ENCODE assay signal across 8 cellular contexts in the genomic region with DNA sequence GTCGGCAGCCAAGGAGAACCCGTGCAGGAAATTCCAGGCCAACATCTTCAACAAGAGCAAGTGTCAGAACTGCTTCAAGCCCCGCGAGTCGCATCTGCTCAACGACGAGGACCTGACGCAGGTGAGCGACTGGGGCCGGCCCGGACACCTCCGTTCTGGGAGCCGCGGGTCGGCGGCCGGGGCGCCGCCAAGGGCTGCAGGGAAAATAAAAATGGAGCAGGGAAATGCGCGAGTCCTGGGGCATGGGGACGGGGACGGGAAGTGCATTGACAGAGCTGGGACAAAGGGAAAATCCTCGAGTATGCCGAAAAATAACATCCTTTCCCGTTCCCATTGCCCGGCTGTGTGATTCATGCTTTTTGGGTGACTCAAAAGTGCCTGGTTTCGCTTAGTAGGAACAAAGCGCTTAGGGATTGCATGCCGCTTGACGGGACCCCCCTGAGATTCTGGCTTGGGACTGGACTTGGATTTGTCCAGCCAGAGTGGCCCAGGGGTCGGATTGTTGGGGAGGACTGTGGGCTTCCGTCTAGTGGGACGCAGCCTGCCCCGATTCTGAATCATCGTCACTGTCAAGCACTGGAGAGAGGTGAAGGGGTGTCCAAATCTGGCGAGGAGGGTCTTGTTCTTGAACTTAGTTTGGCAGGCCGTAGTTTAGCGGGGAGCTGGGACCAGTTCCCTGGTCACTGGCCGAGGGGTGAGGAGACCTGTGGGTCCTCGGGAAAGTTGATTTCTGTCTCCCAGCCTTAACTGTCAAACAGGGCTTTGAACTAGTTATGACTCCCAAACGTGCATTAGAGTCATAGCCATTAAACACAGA. TPM values are rescaled to one million over a fixed set of nuclear protein-coding genes. Genes with fewer than 3 reads are reported as not detected.
DNase-seq lines count a peak whose midpoint lies in the region; ATAC-seq and TF ChIP-seq lines count a peak whose summit lies in the region.

No MANE protein-coding gene starts in this region.

- TF ChIP-seq POLR2A in breast epithelium (IDR thresholded peaks at IDR 0.05) (no peak), right lobe of liver (IDR thresholded peaks at IDR 0.05) (no peak)

- H3K27ac Mint-ChIP-seq in stimulated activated naive CD8-positive, alpha-beta T cell treated with anti-CD3 and anti-CD28 coated beads, Interleukin-15, amount 100 ng/mL, for 72 hours: peak overlapping the region; percentile 84 to 89

- H3K36me3 ChIP-seq in breast epithelium (no peaks in the 10 kb centered on the region), right lobe of liver (no peaks in the 10 kb centered on the region)

- H3K27me3 ChIP-seq in breast epithelium: no peaks in the 10 kb centered on the region
- no peaks in the 10 kb centered on the region for H3K27me3 ChIP-seq in right lobe of liver

- TF ChIP-seq CTCF in breast epithelium (IDR thresholded peaks at IDR 0.05) (no peak), right lobe of liver (IDR thresholded peaks at IDR 0.05) (no peak)

- H3K4me1 ChIP-seq in breast epithelium (peaks cover 0 to 7% of the 10 kb centered on the region in 2 donors), right lobe of liver (peaks cover 0 to 44% (median 15%) of the 10 kb centered on the region in 4 donors)

- H3K4me3 ChIP-seq in breast epithelium: peak overlapping the region; percentile 69 to 87 (median 69)
- peak overlapping the region; percentile 66 to 67 (median 66) for H3K4me3 ChIP-seq in right lobe of liver

- peak overlapping the region; percentile 87 to 90 for H3K4me3 Mint-ChIP-seq in stimulated activated naive CD8-positive, alpha-beta T cell treated with anti-CD3 and anti-CD28 coated beads, Interleukin-15, amount 100 ng/mL, for 72 hours

- H3K9me3 Mint-ChIP-seq in stimulated activated naive CD8-positive, alpha-beta T cell treated with anti-CD3 and anti-CD28 coated beads, Interleukin-15, amount 100 ng/mL, for 72 hours: no peaks in the 10 kb centered on the region

- peaks cover 57% of the 10 kb centered on the region for H3K4me1 Mint-ChIP-seq in stimulated activated naive CD8-positive, alpha-beta T cell treated with anti-CD3 and anti-CD28 coated beads, Interleukin-15, amount 100 ng/mL, for 72 hours

- DNase-seq in DMS53 (lab: John Stamatoyannopoulos, UW) (peak; percentile 39), DMS53 treated with DMSO at 0.1 percent for 48 hours (lab: John Stamatoyannopoulos, UW; ENCODE audit: unreplicated experiment) (no peak), breast epithelium (ENCODE audit: low spot score in 2 of 2) (peak in 1 of 2 donors; percentile 48), right lobe of liver (peak in 1 of 3 donors; percentile 54), cortex of kidney (lab: John Stamatoyannopoulos, UW) (no peak), HuH-7 (ENCODE audit: low spot score) (no peak)
- peak in 1 of 2 donors; percentile 29 for DNase-seq in stimulated activated naive CD8-positive, alpha-beta T cell treated with anti-CD3 and anti-CD28 coated beads, Interleukin-15, amount 100 ng/mL, for 72 hours

- H3K27me3 Mint-ChIP-seq in stimulated activated naive CD8-positive, alpha-beta T cell treated with anti-CD3 and anti-CD28 coated beads, Interleukin-15, amount 100 ng/mL, for 72 hours: no peaks in the 10 kb centered on the region

- under 1% methylated on average over 33 of the region's 42 CpGs for WGBS in right lobe of liver (ENCODE audit: insufficient coverage, low coverage, low lambda C conversion rate, missing lambda C conversion rate)

- intact Hi-C loops in breast epithelium (cut with DNase I; ENCODE audit: low total_unique reads) (no loop called here), right lobe of liver (cut with DNase I) (no loop called here)

- peak overlapping the region; percentile 84 to 86 for H3K27ac ChIP-seq in breast epithelium
- peak overlapping the region; percentile 13 to 82 (median 65) for H3K27ac ChIP-seq in right lobe of liver

- no peak for ATAC-seq in right lobe of liver
- ATAC-seq in stimulated activated naive CD8-positive, alpha-beta T cell treated with anti-CD3 and anti-CD28 coated beads, Interleukin-15, amount 100 ng/mL, for 72 hours: peak; percentile 3

- H3K9me3 ChIP-seq in breast epithelium: no peaks in the 10 kb centered on the region
- no peaks in the 10 kb centered on the region for H3K9me3 ChIP-seq in right lobe of liver

TF ChIP-seq in PFSK-1, 5 proteins besides CTCF, POLR2A, EP300 and RAD21:
- TF ChIP-seq, protein P1, sequence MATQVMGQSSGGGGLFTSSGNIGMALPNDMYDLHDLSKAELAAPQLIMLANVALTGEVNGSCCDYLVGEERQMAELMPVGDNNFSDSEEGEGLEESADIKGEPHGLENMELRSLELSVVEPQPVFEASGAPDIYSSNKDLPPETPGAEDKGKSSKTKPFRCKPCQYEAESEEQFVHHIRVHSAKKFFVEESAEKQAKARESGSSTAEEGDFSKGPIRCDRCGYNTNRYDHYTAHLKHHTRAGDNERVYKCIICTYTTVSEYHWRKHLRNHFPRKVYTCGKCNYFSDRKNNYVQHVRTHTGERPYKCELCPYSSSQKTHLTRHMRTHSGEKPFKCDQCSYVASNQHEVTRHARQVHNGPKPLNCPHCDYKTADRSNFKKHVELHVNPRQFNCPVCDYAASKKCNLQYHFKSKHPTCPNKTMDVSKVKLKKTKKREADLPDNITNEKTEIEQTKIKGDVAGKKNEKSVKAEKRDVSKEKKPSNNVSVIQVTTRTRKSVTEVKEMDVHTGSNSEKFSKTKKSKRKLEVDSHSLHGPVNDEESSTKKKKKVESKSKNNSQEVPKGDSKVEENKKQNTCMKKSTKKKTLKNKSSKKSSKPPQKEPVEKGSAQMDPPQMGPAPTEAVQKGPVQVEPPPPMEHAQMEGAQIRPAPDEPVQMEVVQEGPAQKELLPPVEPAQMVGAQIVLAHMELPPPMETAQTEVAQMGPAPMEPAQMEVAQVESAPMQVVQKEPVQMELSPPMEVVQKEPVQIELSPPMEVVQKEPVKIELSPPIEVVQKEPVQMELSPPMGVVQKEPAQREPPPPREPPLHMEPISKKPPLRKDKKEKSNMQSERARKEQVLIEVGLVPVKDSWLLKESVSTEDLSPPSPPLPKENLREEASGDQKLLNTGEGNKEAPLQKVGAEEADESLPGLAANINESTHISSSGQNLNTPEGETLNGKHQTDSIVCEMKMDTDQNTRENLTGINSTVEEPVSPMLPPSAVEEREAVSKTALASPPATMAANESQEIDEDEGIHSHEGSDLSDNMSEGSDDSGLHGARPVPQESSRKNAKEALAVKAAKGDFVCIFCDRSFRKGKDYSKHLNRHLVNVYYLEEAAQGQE (IDR thresholded peaks at IDR 0.05; ENCODE audit: insufficient read depth in 1 of 2, low read depth in 2 of 2, low read length in 2 of 2): no peak
- TF ChIP-seq SIN3A (IDR thresholded peaks at IDR 0.05; ENCODE audit: borderline replicate concordance, insufficient read depth, low read length) (peak; percentile 67; the same call in 1 of the 2 replicates), POLR2AphosphoS5 (IDR thresholded peaks at IDR 0.05; ENCODE audit: low read depth, low read length) (no peak)

RNA-seq across cellular contexts. Expression of a gene that starts 0.8 kb away (rescaled TPM):
- 156 TPM for polyA plus RNA-seq in PFSK-1 (2012; ENCODE audit: insufficient read length, low read depth)
- total RNA-seq in breast epithelium: 100 to 1,000 TPM in 2 of 3 donors, 10 to 100 TPM in 1; 93.1 to 136 (median 124) TPM
- 10 to 100 TPM; 39.0 to 97.6 (median 76.7) TPM for total RNA-seq in right lobe of liver
